9 cellular contexts compared by ENCODE assay signal in the genomic region with DNA sequence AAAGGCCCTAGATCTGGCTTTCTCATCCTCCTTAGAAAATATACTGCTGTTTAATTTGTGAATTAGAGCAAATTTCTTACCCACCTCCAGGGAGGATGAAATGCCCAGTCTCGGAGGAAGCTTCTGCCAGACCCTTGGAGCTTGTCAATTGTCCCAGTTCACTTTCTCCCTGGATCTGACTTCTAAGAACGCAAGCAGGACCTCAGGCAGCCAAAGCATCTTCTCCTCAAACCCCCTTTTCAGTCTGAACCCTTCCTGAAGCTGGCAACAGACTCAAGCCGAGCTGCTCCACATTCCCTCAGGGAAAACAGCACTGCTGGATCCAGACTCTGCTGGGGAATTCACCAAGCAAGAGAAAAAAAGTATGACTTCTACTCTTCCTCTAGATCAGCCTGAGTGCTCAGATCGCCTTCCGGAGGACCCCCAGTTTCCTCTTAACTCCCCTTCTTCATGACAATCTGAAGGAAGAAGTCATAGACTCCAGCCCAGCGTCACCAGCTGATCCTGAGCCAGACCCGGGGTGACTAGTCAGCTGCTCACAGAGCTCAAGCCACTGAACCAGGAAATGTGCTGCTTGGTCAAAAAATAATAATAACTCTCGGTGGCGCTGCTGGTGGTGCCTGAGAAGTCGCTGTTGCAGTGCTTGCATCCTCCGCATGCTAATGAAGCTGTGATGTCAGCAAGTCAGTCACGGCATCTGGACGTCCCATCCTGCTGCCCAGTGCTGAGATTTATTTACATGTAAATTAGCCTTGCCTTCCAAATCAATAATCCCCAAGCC. TPM values are rescaled to one million over a fixed set of nuclear protein-coding genes. Genes with fewer than 3 reads are reported as not detected.
DNase-seq lines count a peak whose midpoint lies in the region; ATAC-seq, FAIRE-seq and TF ChIP-seq lines count a peak whose summit lies in the region.
"Had no signal": no experiment of that assay in that cellular context is flagged by ENCODE, and none has a peak within 500 bp of the region (broad histone marks: within the 10 kb centered on the region; RNA-seq: fewer than 3 reads in every experiment).

A gene with protein sequence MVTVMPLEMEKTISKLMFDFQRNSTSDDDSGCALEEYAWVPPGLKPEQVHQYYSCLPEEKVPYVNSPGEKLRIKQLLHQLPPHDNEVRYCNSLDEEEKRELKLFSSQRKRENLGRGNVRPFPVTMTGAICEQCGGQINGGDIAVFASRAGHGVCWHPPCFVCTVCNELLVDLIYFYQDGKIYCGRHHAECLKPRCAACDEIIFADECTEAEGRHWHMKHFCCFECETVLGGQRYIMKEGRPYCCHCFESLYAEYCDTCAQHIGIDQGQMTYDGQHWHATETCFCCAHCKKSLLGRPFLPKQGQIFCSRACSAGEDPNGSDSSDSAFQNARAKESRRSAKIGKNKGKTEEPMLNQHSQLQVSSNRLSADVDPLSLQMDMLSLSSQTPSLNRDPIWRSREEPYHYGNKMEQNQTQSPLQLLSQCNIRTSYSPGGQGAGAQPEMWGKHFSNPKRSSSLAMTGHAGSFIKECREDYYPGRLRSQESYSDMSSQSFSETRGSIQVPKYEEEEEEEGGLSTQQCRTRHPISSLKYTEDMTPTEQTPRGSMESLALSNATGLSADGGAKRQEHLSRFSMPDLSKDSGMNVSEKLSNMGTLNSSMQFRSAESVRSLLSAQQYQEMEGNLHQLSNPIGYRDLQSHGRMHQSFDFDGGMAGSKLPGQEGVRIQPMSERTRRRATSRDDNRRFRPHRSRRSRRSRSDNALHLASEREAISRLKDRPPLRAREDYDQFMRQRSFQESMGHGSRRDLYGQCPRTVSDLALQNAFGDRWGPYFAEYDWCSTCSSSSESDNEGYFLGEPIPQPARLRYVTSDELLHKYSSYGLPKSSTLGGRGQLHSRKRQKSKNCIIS (minus strand): TSS at position 641 of the 781 bp plus-strand sequence. CDS start 26,539 bp downstream, outside the sequence.

- DNase-seq in H4 (ENCODE audit: low spot score) (peak; percentile 87), NCI-H446 (lab: John Stamatoyannopoulos, UW) (peak; percentile 29 to 63), lung microvascular endothelial cell (ENCODE audit: low read depth in 2 of 2) (peak; percentile 58 to 96), thoracic aorta (ENCODE audit: low spot score) (peak; percentile 75), NCI-H526 treated with DMSO at 0.1 percent for 48 hours (lab: John Stamatoyannopoulos, UW) (no peak), SW 1271 (lab: John Stamatoyannopoulos, UW) (no peak)

- H3K9me3 ChIP-seq in ES-I3 (ENCODE audit: control insufficient read depth, insufficient read depth, low read length) (no peaks in the 10 kb centered on the region), thoracic aorta (no peaks in the 10 kb centered on the region)

- H3K36me3 ChIP-seq in ES-I3 (ENCODE audit: insufficient read depth, low read length) (no peaks in the 10 kb centered on the region), thoracic aorta (no peaks in the 10 kb centered on the region)

- H3K27ac ChIP-seq in thoracic aorta: peak within 1 kb of the TSS; percentile 77 to 88
- H3K27ac ChIP-seq: SK-N-MC had no signal

- ATAC-seq in thoracic aorta (ENCODE audit: insufficient number of reproducible peaks, low FRiP score, low read depth): peak; percentile 70

- peak within 1 kb of the TSS; percentile 2; the same call in 1 of the 2 replicates for H3K9ac ChIP-seq in ES-I3 (ENCODE audit: low read depth, low read length)

- H3K4me3 ChIP-seq in thoracic aorta: peak within 1 kb of the TSS; percentile 70
- H3K4me3 ChIP-seq: SK-N-MC had no signal

- peak; percentile 36 for TF ChIP-seq CTCF in thoracic aorta (IDR thresholded peaks at IDR 0.05)

- peaks cover 25% of the 10 kb centered on the region for H3K4me1 ChIP-seq in ES-I3 (ENCODE audit: insufficient read depth, low read length)
- H3K4me1 ChIP-seq in thoracic aorta (ENCODE audit: control insufficient read depth in 1 of 2, low read depth in 2 of 2): peaks cover 13 to 60% of the 10 kb centered on the region in 2 donors

- no peaks in the 10 kb centered on the region for H3K27me3 ChIP-seq in thoracic aorta (replicated peaks; ENCODE audit: insufficient read depth)

- FAIRE-seq in endometrium (lab: Jason Lieb, UNC): peak; percentile 64

RNA-seq across cellular contexts. Expression of the gene that starts here (rescaled TPM):
- 2.5 and 3.1 TPM in 2 replicates for total RNA-seq in H4 (2014; rRNA removed; shearing (Covaris generic))
- total RNA-seq in lung microvascular endothelial cell (1.6 and 2.6 TPM in 2 replicates), thoracic aorta (10 to 100 TPM; 27.9 to 42.3 TPM)

Comparison
In these comparisons a context has a peak if more than half of its experiments do, and no peak if none do; other contexts are left out.
1. DNase-seq: peak in H4 (single experiment), NCI-H446 (2 of 2), lung microvascular endothelial cell (2 of 2) and thoracic aorta (single experiment); none in NCI-H526 treated with DMSO at 0.1 percent for 48 hours (single experiment) and SW 1271 (0 of 2).